8 cellular contexts compared by ENCODE assay signal in genomic region chr2:111117666-111118454, GRCh38. TPM values are rescaled to one million over a fixed set of nuclear protein-coding genes. Genes with fewer than 3 reads are reported as not detected.
A peak's percentile ranks its signal among the peaks of the same experiment; 100 is the strongest.
DNase-seq lines count a peak whose midpoint lies in the region; ATAC-seq and TF ChIP-seq lines count a peak whose summit lies in the region.

No MANE protein-coding gene starts in this region.

- TF ChIP-seq CTCF in AG04449 (IDR thresholded peaks at IDR 0.05; ENCODE audit: insufficient read depth, low read length, missing control alignments) (no peak), fibroblast of villous mesenchyme (IDR thresholded peaks at IDR 0.05; ENCODE audit: insufficient read depth, low read depth, low read length) (no peak)

- CTCF ChIA-PET in AG04449 (lab: Yijun Ruan, JAX) = interaction anchor here (0.6 to 2.5 kb wide), 18 partner anchors 8 to 588 kb away, joined by 3 to 36 read pairs (median 4); no protein-coding TSS in a partner anchor

- peak overlapping the region; percentile 76 for H3K9ac ChIP-seq in HUES6 (ENCODE audit: low read length)

- peak; percentile 23 for DNase-seq in AG04449 (ENCODE audit: low read depth, low spot score)
- DNase-seq in activated CD8-positive, alpha-beta memory T cell treated with anti-CD3 and anti-CD28 coated beads, Interleukin-2, amount 50 U/mL, for 4 hours = peak; percentile 40
- DNase-seq in fibroblast of villous mesenchyme (ENCODE audit: low read depth) = peak; percentile 50
- peak; percentile 61 to 82 for DNase-seq in aorta
- no peak for DNase-seq in KBM-7

- in situ Hi-C loops in KBM-7 (cut with MboI; ENCODE audit: low pct_unique_long_range_greater_than_20kb, low sequenced_read_pairs) = no loop called here

- H3K27me3 ChIP-seq in HUES6 (ENCODE audit: control insufficient read depth, insufficient read depth, low read length) = peaks cover 62% of the 10 kb centered on the region
- peaks cover 21% of the 10 kb centered on the region for H3K27me3 ChIP-seq in neuron (ENCODE audit: insufficient read depth, low read length)
- peaks cover 0 to 2% of the 10 kb centered on the region in 2 donors for H3K27me3 ChIP-seq in aorta (ENCODE audit: control insufficient read depth in 1 of 2, insufficient read depth in 2 of 2, low read length in 1 of 2)

- peak overlapping the region; percentile 59 for H2AFZ ChIP-seq in neuron (ENCODE audit: low read depth, low read length)

- peaks cover 24% of the 10 kb centered on the region for H3K4me1 ChIP-seq in HUES6 (ENCODE audit: control insufficient read depth, insufficient read depth, low read length)
- peaks cover 17% of the 10 kb centered on the region for H3K4me1 ChIP-seq in neuron (ENCODE audit: insufficient read depth, low read length)
- no peaks in the 10 kb centered on the region for H3K4me1 ChIP-seq in aorta (ENCODE audit: control insufficient read depth in 1 of 2, insufficient read depth in 2 of 2, low read length in 2 of 2)

- intact Hi-C loops in aorta (cut with DNase I) = loop anchor here (2.0 to 10.0 kb wide), 3 partner anchors 303 to 549 kb away; no protein-coding TSS in a partner anchor

- H3K36me3 ChIP-seq in HUES6 (ENCODE audit: control insufficient read depth, insufficient read depth, low read length) (no peaks in the 10 kb centered on the region), neuron (ENCODE audit: insufficient read depth, low read length) (no peaks in the 10 kb centered on the region), aorta (ENCODE audit: control insufficient read depth in 1 of 2, insufficient read depth in 2 of 2, low read length in 1 of 2) (no peaks in the 10 kb centered on the region)

- POLR2A ChIA-PET in AG04449 (lab: Yijun Ruan, JAX) = no interaction called here

- WGBS in aorta, 2 donors = 5 to 6% methylated on average over 58 of the region's 58 CpGs

- H3K9me3 ChIP-seq in HUES6 (ENCODE audit: control insufficient read depth, insufficient read depth, low read depth, low read length) = no peaks in the 10 kb centered on the region
- H3K9me3 ChIP-seq in neuron (ENCODE audit: low read length) = no peaks in the 10 kb centered on the region
- H3K9me3 ChIP-seq in aorta (ENCODE audit: control insufficient read depth, low read length) = no peaks in the 10 kb centered on the region

- H3K4me3 ChIP-seq in AG04449 (ENCODE audit: low read depth, low read length) (peak overlapping the region; percentile 57), HUES6 (ENCODE audit: low read depth, low read length) (peak overlapping the region; percentile 75), fibroblast of villous mesenchyme (ENCODE audit: low read depth, low read length) (peak overlapping the region; percentile 57), neuron (ENCODE audit: low read length) (peak overlapping the region; percentile 41), aorta (ENCODE audit: low read length in 2 of 2) (peak overlapping the region in 1 of 2 donors; percentile 12)

- H3K27ac ChIP-seq in HUES6 (ENCODE audit: low read depth, low read length) (no peak overlapping the region), aorta (ENCODE audit: low read depth in 1 of 2, low read length in 2 of 2) (no peak overlapping the region)

- ATAC-seq in aorta (ENCODE audit: low FRiP score) (no peak), GM21423 (IDR thresholded peaks at IDR 0.05; ENCODE audit: unreplicated experiment) (no peak)

RNA-seq across cellular contexts. Expression of gene BCL2L11, which starts 2.9 kb away (rescaled TPM):
- total RNA-seq in fibroblast of villous mesenchyme (0.86 and 1.6 TPM in 2 replicates), aorta (10 to 100 TPM in 1 of 2 donors, 1 to 10 TPM in 1; 6.9 to 14.2 TPM)
- polyA plus RNA-seq in aorta = 1 to 10 TPM; 2.8 to 3.8 TPM
